Comparison of ENCODE assay signal across 28 cellular contexts in genomic region chr1:47522890-47523811, GRCh38.
DNase-seq lines count a peak whose midpoint lies in the region; ATAC-seq and TF ChIP-seq lines count a peak whose summit lies in the region.
"Had no signal": no experiment of that assay in that cellular context is flagged by ENCODE, and none has a peak within 500 bp of the region (broad histone marks: within the 10 kb centered on the region; RNA-seq: fewer than 3 reads in every experiment).

No MANE protein-coding gene starts in this region.

- ATAC-seq in activated CD8-positive, alpha-beta T cell treated with anti-CD3 and anti-CD28 coated beads for 36 hours, result no peak
- no peak for ATAC-seq in effector memory CD8-positive, alpha-beta T cell (replicated peaks)
- ATAC-seq: esophagus mucosa, heart left ventricle had no signal

- no peak for TF ChIP-seq CTCF in coronary artery (IDR thresholded peaks at IDR 0.05)
- TF ChIP-seq CTCF in progenitor cell of endocrine pancreas (IDR thresholded peaks at IDR 0.05; ENCODE audit: unreplicated experiment), result no peak
- TF ChIP-seq CTCF in activated CD8-positive, alpha-beta T cell treated with anti-CD3 and anti-CD28 coated beads for 36 hours (IDR thresholded peaks at IDR 0.05), result no peak
- no peak for TF ChIP-seq CTCF in tibial nerve (IDR thresholded peaks at IDR 0.05)

- no peak overlapping the region for H3K4me3 ChIP-seq in coronary artery
- H3K4me3 ChIP-seq in tibial nerve, result no peak overlapping the region
- H3K4me3 ChIP-seq: colonic mucosa, heart left ventricle, lung, ovary, SJCRH30, spleen, upper lobe of left lung had no signal

- H3K4me1 ChIP-seq in tibial nerve, result peaks cover 0 to 16% (median 0%) of the 10 kb centered on the region in 4 donors
- H3K4me1 ChIP-seq: BE2C, colonic mucosa, SJCRH30, spleen, upper lobe of left lung had no signal

- no peaks in the 10 kb centered on the region for H3K36me3 ChIP-seq in tibial nerve
- H3K36me3 ChIP-seq: BE2C, colonic mucosa, heart left ventricle, ovary, SJCRH30, spleen, upper lobe of left lung had no signal

- H3K27me3 Mint-ChIP-seq in progenitor cell of endocrine pancreas, result peaks cover 68% of the 10 kb centered on the region
- peaks cover 32% of the 10 kb centered on the region for H3K27me3 Mint-ChIP-seq in activated CD8-positive, alpha-beta T cell treated with anti-CD3 and anti-CD28 coated beads for 36 hours
- H3K27me3 Mint-ChIP-seq in effector memory CD8-positive, alpha-beta T cell, result peaks cover 50 to 84% of the 10 kb centered on the region in 2 donors

- H3K27ac ChIP-seq in coronary artery (no peak overlapping the region), tibial nerve (no peak overlapping the region)
- H3K27ac ChIP-seq: colonic mucosa, heart left ventricle, ovary, SJCRH30, spleen, upper lobe of left lung had no signal

- no peaks in the 10 kb centered on the region for H3K27me3 ChIP-seq in tibial nerve
- H3K27me3 ChIP-seq: BE2C, colonic mucosa, ovary, upper lobe of left lung had no signal

- peak overlapping the region; percentile 19 for H3K27ac Mint-ChIP-seq in progenitor cell of endocrine pancreas
- no peak overlapping the region for H3K27ac Mint-ChIP-seq in activated CD8-positive, alpha-beta T cell treated with anti-CD3 and anti-CD28 coated beads for 36 hours
- no peak overlapping the region for H3K27ac Mint-ChIP-seq in effector memory CD8-positive, alpha-beta T cell
- H3K27ac Mint-ChIP-seq: activated B cell treated with CpG ODN at 0.5 μM for 24 hours; activated naive CD4-positive, alpha-beta T cell treated with anti-CD3 and anti-CD28 coated beads, Interleukin-2, amount 50 U/mL, for 72 hours had no signal

- POLR2A ChIA-PET in activated CD8-positive, alpha-beta T cell treated with anti-CD3 and anti-CD28 coated beads for 36 hours (lab: Charles Lee), result no interaction called here

- TF ChIP-seq EP300 in tibial nerve (IDR thresholded peaks at IDR 0.05), result no peak

- TF ChIP-seq POLR2A in tibial nerve (IDR thresholded peaks at IDR 0.05), result no peak

- DNase-seq in NCI-H748 (lab: John Stamatoyannopoulos, UW; ENCODE audit: unreplicated experiment), result peak; percentile 70
- DNase-seq in NCI-H748 treated with DMSO at 0.1 percent for 48 hours (lab: John Stamatoyannopoulos, UW), result no peak
- DNase-seq in NCI-H1694 treated with DMSO at 0.1 percent for 48 hours (lab: John Stamatoyannopoulos, UW), result peak; percentile 60
- peak; percentile 36 for DNase-seq in coronary artery (ENCODE audit: low spot score)
- DNase-seq in progenitor cell of endocrine pancreas (ENCODE audit: low spot score, unreplicated experiment), result no peak
- no peak for DNase-seq in activated CD8-positive, alpha-beta T cell treated with anti-CD3 and anti-CD28 coated beads for 36 hours
- no peak for DNase-seq in effector memory CD8-positive, alpha-beta T cell
- no peak for DNase-seq in tibial nerve (ENCODE audit: low spot score in 2 of 2)
- DNase-seq: ACHN; activated B cell treated with CpG ODN at 0.5 μM for 24 hours; activated CD4-positive, alpha-beta T cell treated with anti-CD3 and anti-CD28 coated beads, Interleukin-2, amount 50 U/mL, for 4 hours; activated CD8-positive, alpha-beta memory T cell treated with anti-CD3 and anti-CD28 coated beads, Interleukin-2, amount 50 U/mL, for 4 hours; BE2C; colonic mucosa; effector memory CD4-positive, alpha-beta T cell; foreskin fibroblast; heart left ventricle; Karpas-422; NCI-H1930; NCI-H524 treated with DMSO at 0.1 percent for 48 hours; ovary; SJCRH30; spleen; stimulated activated CD4-positive, alpha-beta T cell treated with anti-CD3 and anti-CD28 coated beads, Interleukin-2, amount 100 ng/mL, for 48 hours; upper lobe of left lung had no signal

- 82 to 85% methylated on average over 10 of the region's 10 CpGs for WGBS in tibial nerve, 2 donors

- H3K4me3 Mint-ChIP-seq in progenitor cell of endocrine pancreas (ENCODE audit: low read depth), result no peak overlapping the region
- H3K4me3 Mint-ChIP-seq in activated CD8-positive, alpha-beta T cell treated with anti-CD3 and anti-CD28 coated beads for 36 hours, result no peak overlapping the region
- H3K4me3 Mint-ChIP-seq in effector memory CD8-positive, alpha-beta T cell, result no peak overlapping the region
- H3K4me3 Mint-ChIP-seq: activated B cell treated with CpG ODN at 0.5 μM for 24 hours had no signal

- H3K9me3 ChIP-seq in tibial nerve, result peaks cover 0 to 11% (median 0%) of the 10 kb centered on the region in 4 donors
- H3K9me3 ChIP-seq: BE2C, colonic mucosa, ovary, SJCRH30, upper lobe of left lung had no signal

- intact Hi-C loops in activated CD8-positive, alpha-beta T cell treated with anti-CD3 and anti-CD28 coated beads for 36 hours (cut with micrococcal nuclease), result loop anchor here (10.0 kb wide), 1 partner anchor 192 kb away; no protein-coding TSS in a partner anchor

- H3K9me3 Mint-ChIP-seq in progenitor cell of endocrine pancreas (ENCODE audit: low read depth), result no peaks in the 10 kb centered on the region
- H3K9me3 Mint-ChIP-seq in activated CD8-positive, alpha-beta T cell treated with anti-CD3 and anti-CD28 coated beads for 36 hours, result peaks cover 2% of the 10 kb centered on the region
- no peaks in the 10 kb centered on the region for H3K9me3 Mint-ChIP-seq in effector memory CD8-positive, alpha-beta T cell

- no peaks in the 10 kb centered on the region for H3K36me3 Mint-ChIP-seq in progenitor cell of endocrine pancreas (ENCODE audit: insufficient read depth)
- no peaks in the 10 kb centered on the region for H3K36me3 Mint-ChIP-seq in activated CD8-positive, alpha-beta T cell treated with anti-CD3 and anti-CD28 coated beads for 36 hours (ENCODE audit: low read depth)
- no peaks in the 10 kb centered on the region for H3K36me3 Mint-ChIP-seq in effector memory CD8-positive, alpha-beta T cell (ENCODE audit: insufficient read depth)

- peaks cover 17% of the 10 kb centered on the region for H3K4me1 Mint-ChIP-seq in progenitor cell of endocrine pancreas (ENCODE audit: low read depth)
- H3K4me1 Mint-ChIP-seq in activated CD8-positive, alpha-beta T cell treated with anti-CD3 and anti-CD28 coated beads for 36 hours (ENCODE audit: low read depth), result no peaks in the 10 kb centered on the region
- H3K4me1 Mint-ChIP-seq in effector memory CD8-positive, alpha-beta T cell (ENCODE audit: low read depth in 2 of 2), result no peaks in the 10 kb centered on the region
- H3K4me1 Mint-ChIP-seq: activated B cell treated with CpG ODN at 0.5 μM for 24 hours had no signal

- CTCF ChIA-PET in activated CD8-positive, alpha-beta T cell treated with anti-CD3 and anti-CD28 coated beads for 36 hours (lab: Charles Lee), result no interaction called here

Comparison
In these comparisons a context has a peak if more than half of its experiments do, and no peak if none do; other contexts are left out.
1. DNase-seq: peak in NCI-H748 (single experiment), NCI-H1694 treated with DMSO at 0.1 percent for 48 hours (single experiment) and coronary artery (single experiment); none in NCI-H748 treated with DMSO at 0.1 percent for 48 hours (single experiment), progenitor cell of endocrine pancreas (single experiment), activated CD8-positive, alpha-beta T cell treated with anti-CD3 and anti-CD28 coated beads for 36 hours (single experiment), effector memory CD8-positive, alpha-beta T cell (0 of 3) and tibial nerve (0 of 2).